Comparison of ENCODE assay signal across 8 cellular contexts in the genomic region with DNA sequence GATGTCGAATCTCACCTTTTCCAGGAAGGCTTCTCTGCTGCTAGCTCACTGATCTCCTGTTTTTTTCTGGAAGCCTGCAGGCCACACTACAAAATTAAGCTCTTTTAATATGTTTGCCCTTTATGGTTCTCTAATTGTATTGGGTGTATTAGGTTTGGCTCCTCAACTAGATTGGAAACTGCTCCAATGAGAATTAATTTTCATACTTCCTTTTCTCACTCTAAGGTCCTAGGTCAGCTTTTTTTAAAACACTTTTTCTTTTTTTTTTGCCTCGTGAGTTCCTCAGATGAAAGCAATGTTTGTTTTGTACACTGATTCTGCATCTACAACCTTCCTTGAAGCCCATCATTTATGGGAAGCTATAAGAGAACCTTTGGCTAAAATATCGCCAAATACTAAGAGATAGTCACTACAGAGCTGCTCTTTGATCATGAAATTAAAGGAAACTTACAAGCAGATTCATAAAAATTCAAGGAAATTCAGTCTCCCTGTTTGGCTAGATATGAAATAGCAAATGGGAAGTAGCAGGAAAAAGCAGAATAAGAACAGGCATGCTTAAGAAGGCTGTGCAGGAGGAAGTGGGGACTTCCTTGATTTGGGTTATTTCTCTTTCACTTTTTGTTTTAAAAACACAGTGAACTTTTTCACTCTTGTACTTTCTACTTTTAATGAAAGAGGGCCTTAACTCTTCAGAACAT. TPM values are rescaled to one million over a fixed set of nuclear protein-coding genes. Genes with fewer than 3 reads are reported as not detected.
DNase-seq lines count a peak whose midpoint lies in the region; ATAC-seq and TF ChIP-seq lines count a peak whose summit lies in the region.

No MANE protein-coding gene starts in this region.

- H3K4me3 ChIP-seq in HL-60 (replicated peaks; ENCODE audit: insufficient read depth, low read length): peak overlapping the region; percentile 14
- no peak overlapping the region for H3K4me3 ChIP-seq in testis
- no peak overlapping the region for H3K4me3 ChIP-seq in GM23338

- H3K79me2 ChIP-seq in GM23338 (replicated peaks; ENCODE audit: insufficient read depth): no peaks in the 10 kb centered on the region

- TF ChIP-seq CTCF in HL-60 (IDR thresholded peaks at IDR 0.05; ENCODE audit: insufficient read depth, low read length): no peak
- no peak for TF ChIP-seq CTCF in testis (IDR thresholded peaks at IDR 0.05)
- no peak for TF ChIP-seq CTCF in GM23338 (conservative IDR thresholded peaks at IDR 0.05; ENCODE audit: low read depth in 2 of 2)

- TF ChIP-seq POLR2A in testis (IDR thresholded peaks at IDR 0.05): no peak

- DNase-seq in GF-D8 (lab: John Stamatoyannopoulos, UW): peak; percentile 61
- DNase-seq in HL-60 (ENCODE audit: low read depth in 1 of 2, low spot score in 1 of 2): peak in 1 of 2 experiments; percentile 47
- no peak for DNase-seq in caudate nucleus (lab: John Stamatoyannopoulos, UW)
- no peak for DNase-seq in testis
- no peak for DNase-seq in effector CD8-positive, alpha-beta T cell (lab: John Stamatoyannopoulos, UW)
- DNase-seq in GM23338 (ENCODE audit: low spot score): no peak

- no peaks in the 10 kb centered on the region for H3K9me3 ChIP-seq in testis

- no peaks in the 10 kb centered on the region for H4K20me1 ChIP-seq in GM23338 (replicated peaks; ENCODE audit: insufficient read depth)

- H3K9me2 ChIP-seq in GM23338 (ENCODE audit: insufficient read depth): no peaks in the 10 kb centered on the region

- H3K9me3 Mint-ChIP-seq in stimulated activated memory B cell treated with anti-CD40 and anti-IgM and Interleukin-4, amounts not matched to agents 10 μg/mL and 1 μg/mL and 100 μg/mL, for 72 hours: no peaks in the 10 kb centered on the region
- H3K9me3 Mint-ChIP-seq in GM23338: peaks cover 16% of the 10 kb centered on the region; the same call in 2 of the 3 replicates

- no peaks in the 10 kb centered on the region for H3K36me3 Mint-ChIP-seq in stimulated activated memory B cell treated with anti-CD40 and anti-IgM and Interleukin-4, amounts not matched to agents 10 μg/mL and 1 μg/mL and 100 μg/mL, for 72 hours
- H3K36me3 Mint-ChIP-seq in GM23338 (ENCODE audit: low read depth): peaks cover 2% of the 10 kb centered on the region; the same call in 1 of the 3 replicates

- H3K27me3 Mint-ChIP-seq in stimulated activated memory B cell treated with anti-CD40 and anti-IgM and Interleukin-4, amounts not matched to agents 10 μg/mL and 1 μg/mL and 100 μg/mL, for 72 hours: no peaks in the 10 kb centered on the region
- H3K27me3 Mint-ChIP-seq in GM23338 (ENCODE audit: insufficient read depth, low read depth, poor library complexity): no peaks in the 10 kb centered on the region

- H3K4me1 Mint-ChIP-seq in stimulated activated memory B cell treated with anti-CD40 and anti-IgM and Interleukin-4, amounts not matched to agents 10 μg/mL and 1 μg/mL and 100 μg/mL, for 72 hours: peaks cover 21% of the 10 kb centered on the region
- no peaks in the 10 kb centered on the region; the same call in 2 of the 3 replicates for H3K4me1 Mint-ChIP-seq in GM23338

- H3K27ac ChIP-seq in HL-60 (replicated peaks) (peak overlapping the region; percentile 94), caudate nucleus (ENCODE audit: low read depth, low read length) (peak overlapping the region; percentile 4), testis (peak overlapping the region in 1 of 2 donors; percentile 37), GM23338 (ENCODE audit: low read depth) (no peak overlapping the region)

- 56 to 63% methylated on average over 3 of the region's 3 CpGs for WGBS in testis, 2 donors

- H3K36me3 ChIP-seq in testis (ENCODE audit: low read depth, missing control alignments) (no peaks in the 10 kb centered on the region), GM23338 (ENCODE audit: insufficient read depth) (no peaks in the 10 kb centered on the region)

- no peak overlapping the region for H2AFZ ChIP-seq in GM23338

- no peaks in the 10 kb centered on the region for H3K27me3 ChIP-seq in HL-60 (ENCODE audit: insufficient read depth, poor library complexity, severe bottlenecking)
- no peaks in the 10 kb centered on the region for H3K27me3 ChIP-seq in testis
- H3K27me3 ChIP-seq in GM23338 (ENCODE audit: insufficient read depth): no peaks in the 10 kb centered on the region

- H3K4me1 ChIP-seq in testis (peaks cover 3% of the 10 kb centered on the region), GM23338 (ENCODE audit: insufficient read depth) (no peaks in the 10 kb centered on the region)

- H3F3A ChIP-seq in GM23338 (replicated peaks; ENCODE audit: low read depth): no peaks in the 10 kb centered on the region

- peak overlapping the region; percentile 98 for H3K27ac Mint-ChIP-seq in stimulated activated memory B cell treated with anti-CD40 and anti-IgM and Interleukin-4, amounts not matched to agents 10 μg/mL and 1 μg/mL and 100 μg/mL, for 72 hours
- no peak overlapping the region for H3K27ac Mint-ChIP-seq in GM23338

- H3K4me3 Mint-ChIP-seq in stimulated activated memory B cell treated with anti-CD40 and anti-IgM and Interleukin-4, amounts not matched to agents 10 μg/mL and 1 μg/mL and 100 μg/mL, for 72 hours: peak overlapping the region; percentile 73
- no peak overlapping the region for H3K4me3 Mint-ChIP-seq in GM23338

- intact Hi-C loops in testis (cut with DNase I; ENCODE audit: low total_unique reads): no loop called here

- ATAC-seq in GM21390 (IDR thresholded peaks at IDR 0.05; ENCODE audit: unreplicated experiment) (peak; percentile 86), GM23338 (no peak)
- ATAC-seq in stimulated activated memory B cell treated with anti-CD40 and anti-IgM and Interleukin-4, amounts not matched to agents 10 μg/mL and 1 μg/mL and 100 μg/mL, for 72 hours: peak; percentile 63

- H3K4me2 ChIP-seq in GM23338: no peak overlapping the region

TF ChIP-seq in GM23338, 12 proteins besides CTCF, POLR2A, EP300 and RAD21 (continues in another document):
- TF ChIP-seq POLR2AphosphoS5 (IDR thresholded peaks at IDR 0.05; ENCODE audit: low read depth): no peak
- TF ChIP-seq, protein P1, sequence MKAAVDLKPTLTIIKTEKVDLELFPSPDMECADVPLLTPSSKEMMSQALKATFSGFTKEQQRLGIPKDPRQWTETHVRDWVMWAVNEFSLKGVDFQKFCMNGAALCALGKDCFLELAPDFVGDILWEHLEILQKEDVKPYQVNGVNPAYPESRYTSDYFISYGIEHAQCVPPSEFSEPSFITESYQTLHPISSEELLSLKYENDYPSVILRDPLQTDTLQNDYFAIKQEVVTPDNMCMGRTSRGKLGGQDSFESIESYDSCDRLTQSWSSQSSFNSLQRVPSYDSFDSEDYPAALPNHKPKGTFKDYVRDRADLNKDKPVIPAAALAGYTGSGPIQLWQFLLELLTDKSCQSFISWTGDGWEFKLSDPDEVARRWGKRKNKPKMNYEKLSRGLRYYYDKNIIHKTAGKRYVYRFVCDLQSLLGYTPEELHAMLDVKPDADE (IDR thresholded peaks at IDR 0.05): no peak
- TF ChIP-seq, protein P2, sequence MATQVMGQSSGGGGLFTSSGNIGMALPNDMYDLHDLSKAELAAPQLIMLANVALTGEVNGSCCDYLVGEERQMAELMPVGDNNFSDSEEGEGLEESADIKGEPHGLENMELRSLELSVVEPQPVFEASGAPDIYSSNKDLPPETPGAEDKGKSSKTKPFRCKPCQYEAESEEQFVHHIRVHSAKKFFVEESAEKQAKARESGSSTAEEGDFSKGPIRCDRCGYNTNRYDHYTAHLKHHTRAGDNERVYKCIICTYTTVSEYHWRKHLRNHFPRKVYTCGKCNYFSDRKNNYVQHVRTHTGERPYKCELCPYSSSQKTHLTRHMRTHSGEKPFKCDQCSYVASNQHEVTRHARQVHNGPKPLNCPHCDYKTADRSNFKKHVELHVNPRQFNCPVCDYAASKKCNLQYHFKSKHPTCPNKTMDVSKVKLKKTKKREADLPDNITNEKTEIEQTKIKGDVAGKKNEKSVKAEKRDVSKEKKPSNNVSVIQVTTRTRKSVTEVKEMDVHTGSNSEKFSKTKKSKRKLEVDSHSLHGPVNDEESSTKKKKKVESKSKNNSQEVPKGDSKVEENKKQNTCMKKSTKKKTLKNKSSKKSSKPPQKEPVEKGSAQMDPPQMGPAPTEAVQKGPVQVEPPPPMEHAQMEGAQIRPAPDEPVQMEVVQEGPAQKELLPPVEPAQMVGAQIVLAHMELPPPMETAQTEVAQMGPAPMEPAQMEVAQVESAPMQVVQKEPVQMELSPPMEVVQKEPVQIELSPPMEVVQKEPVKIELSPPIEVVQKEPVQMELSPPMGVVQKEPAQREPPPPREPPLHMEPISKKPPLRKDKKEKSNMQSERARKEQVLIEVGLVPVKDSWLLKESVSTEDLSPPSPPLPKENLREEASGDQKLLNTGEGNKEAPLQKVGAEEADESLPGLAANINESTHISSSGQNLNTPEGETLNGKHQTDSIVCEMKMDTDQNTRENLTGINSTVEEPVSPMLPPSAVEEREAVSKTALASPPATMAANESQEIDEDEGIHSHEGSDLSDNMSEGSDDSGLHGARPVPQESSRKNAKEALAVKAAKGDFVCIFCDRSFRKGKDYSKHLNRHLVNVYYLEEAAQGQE (IDR thresholded peaks at IDR 0.05; ENCODE audit: unreplicated experiment): no peak
- no peak for TF ChIP-seq EZH2phosphoT487 (IDR thresholded peaks at IDR 0.05; ENCODE audit: unreplicated experiment)
- TF ChIP-seq ZNF331 (CRISPR knock-in tag; IDR thresholded peaks at IDR 0.05; ENCODE audit: low read depth): no peak
- no peak for TF ChIP-seq JUNB (IDR thresholded peaks at IDR 0.05; ENCODE audit: unreplicated experiment)
- TF ChIP-seq ZNF114 (CRISPR knock-in tag; IDR thresholded peaks at IDR 0.05): no peak
- no peak for TF ChIP-seq CREB1 (CRISPR knock-in tag; IDR thresholded peaks at IDR 0.05; ENCODE audit: low read depth)
- no peak for TF ChIP-seq STAT1 (IDR thresholded peaks at IDR 0.05; ENCODE audit: unreplicated experiment)
- no peak for TF ChIP-seq EZH2 (IDR thresholded peaks at IDR 0.05; ENCODE audit: low read depth, unreplicated experiment)

RNA-seq across cellular contexts. Expression of a gene that starts 55.2 kb away (rescaled TPM):
- total RNA-seq in testis: 1 to 10 TPM; 2.5 to 8.6 TPM
- polyA plus RNA-seq in testis (ENCODE audit: insufficient read depth, low read depth, low replicate concordance) (6.0 TPM), GM23338 (2016; fragmentation: Nextera tagmentation; extraction: Ambion mirVana) (not detected in 2 replicates)
- total RNA-seq in GM23338 (2014; rRNA removed; shearing (Covaris generic)): not detected in 2 replicates
